Comparison of ENCODE assay signal across 29 cellular contexts in genomic region chr12:21676781-21677180, GRCh38. TPM values are rescaled to one million over a fixed set of nuclear protein-coding genes. Genes with fewer than 3 reads are reported as not detected.
DNase-seq lines count a peak whose midpoint lies in the region; ATAC-seq and TF ChIP-seq lines count a peak whose summit lies in the region.
"Had no signal": no experiment of that assay in that cellular context is flagged by ENCODE, and none has a peak within 500 bp of the region (broad histone marks: within the 10 kb centered on the region; RNA-seq: fewer than 3 reads in every experiment).

No MANE protein-coding gene starts in this region.

- ATAC-seq in CD4-positive, CD25-positive, alpha-beta regulatory T cell (ENCODE audit: low read depth in 2 of 2), result peak; percentile 69 to 70
- ATAC-seq in T-helper 17 cell, result peak; percentile 54
- peak; percentile 60 for ATAC-seq in lung (ENCODE audit: insufficient read depth, low FRiP score)
- ATAC-seq: body of pancreas; gastrocnemius medialis; right lobe of liver; stimulated activated effector memory CD8-positive, alpha-beta T cell treated with anti-CD3 and anti-CD28 coated beads, Interleukin-12 subunit alpha, Interleukin-12 subunit beta, amount 100 ng/mL, for 72 hours had no signal

- no peaks in the 10 kb centered on the region for H3F3A ChIP-seq in GM23248 (ENCODE audit: insufficient read depth)

- peak overlapping the region; percentile 81 to 89 (median 87) for H3K4me3 Mint-ChIP-seq in CD4-positive, CD25-positive, alpha-beta regulatory T cell
- peak overlapping the region; percentile 87 for H3K4me3 Mint-ChIP-seq in T-helper 17 cell
- H3K4me3 Mint-ChIP-seq: memory B cell; neural progenitor cell; stimulated activated effector memory CD8-positive, alpha-beta T cell treated with anti-CD3 and anti-CD28 coated beads, Interleukin-12 subunit alpha, Interleukin-12 subunit beta, amount 100 ng/mL, for 72 hours had no signal

- no peaks in the 10 kb centered on the region for H3K9me3 ChIP-seq in CD4-positive, CD25-positive, alpha-beta regulatory T cell (ENCODE audit: control insufficient read depth in 2 of 2, low read length in 2 of 2)
- H3K9me3 ChIP-seq in T-helper 17 cell (ENCODE audit: control insufficient read depth, low read length, poor library complexity, severe bottlenecking) (no peaks in the 10 kb centered on the region), lung (ENCODE audit: control insufficient read depth in 2 of 2, insufficient read depth in 1 of 2, low read length in 1 of 2) (no peaks in the 10 kb centered on the region), suprapubic skin (no peaks in the 10 kb centered on the region), GM23248 (ENCODE audit: low read depth) (no peaks in the 10 kb centered on the region)
- H3K9me3 ChIP-seq: adrenal gland, body of pancreas, gastrocnemius medialis, right lobe of liver, uterus had no signal

- H3K27ac Mint-ChIP-seq in CD4-positive, CD25-positive, alpha-beta regulatory T cell, result peak overlapping the region; percentile 92 to 97 (median 92)
- peak overlapping the region; percentile 93 for H3K27ac Mint-ChIP-seq in T-helper 17 cell
- H3K27ac Mint-ChIP-seq: memory B cell, neural progenitor cell had no signal

- no peak for TF ChIP-seq EP300 in suprapubic skin (IDR thresholded peaks at IDR 0.05)

- H3K9ac ChIP-seq in GM23248, result no peak overlapping the region
- H3K9ac ChIP-seq: neural progenitor cell had no signal

- H3K36me3 ChIP-seq in CD4-positive, CD25-positive, alpha-beta regulatory T cell (ENCODE audit: control insufficient read depth, insufficient read depth, low read length), result no peaks in the 10 kb centered on the region
- no peaks in the 10 kb centered on the region for H3K36me3 ChIP-seq in lung (ENCODE audit: control insufficient read depth in 2 of 2, insufficient read depth in 2 of 2, low read length in 2 of 2)
- no peaks in the 10 kb centered on the region for H3K36me3 ChIP-seq in suprapubic skin
- no peaks in the 10 kb centered on the region for H3K36me3 ChIP-seq in GM23248 (ENCODE audit: low read depth)
- H3K36me3 ChIP-seq: adrenal gland, gastrocnemius medialis, neural progenitor cell, right lobe of liver, uterus had no signal

- no peaks in the 10 kb centered on the region for H3K27me3 ChIP-seq in CD4-positive, CD25-positive, alpha-beta regulatory T cell (ENCODE audit: control insufficient read depth, insufficient read depth, low read length)
- H3K27me3 ChIP-seq in lung (ENCODE audit: control insufficient read depth, insufficient read depth) (no peaks in the 10 kb centered on the region), suprapubic skin (peaks cover 5% of the 10 kb centered on the region), GM23248 (replicated peaks; ENCODE audit: insufficient read depth) (peaks cover 20% of the 10 kb centered on the region)
- H3K27me3 ChIP-seq: adrenal gland, body of pancreas, gastrocnemius medialis, hepatocyte, neural progenitor cell, right lobe of liver, uterus had no signal

- DNase-seq in NCI-H510A treated with DMSO at 0.1 percent for 48 hours (lab: John Stamatoyannopoulos, UW) (peak; percentile 50), NCI-H510A (lab: John Stamatoyannopoulos, UW) (no peak), T-helper 17 cell (no peak), lung (ENCODE audit: low spot score) (no peak), suprapubic skin (ENCODE audit: low spot score in 2 of 2) (no peak), GM23248 (no peak), NCI-H1930 (lab: John Stamatoyannopoulos, UW) (no peak)
- peak in 2 of 3 donors; percentile 61 to 69 for DNase-seq in CD4-positive, CD25-positive, alpha-beta regulatory T cell
- DNase-seq: 8988T; activated CD8-positive, alpha-beta memory T cell treated with anti-CD3 and anti-CD28 coated beads for 24 hours; adrenal gland; body of pancreas; dorsolateral prefrontal cortex; gastrocnemius medialis; GDM1; H7; NCI-H1092 treated with DMSO at 0.1 percent for 48 hours; NCI-H187 treated with DMSO at 0.1 percent for 48 hours; NCI-H226; NCI-H748 treated with DMSO at 0.1 percent for 48 hours; right lobe of liver; stimulated activated CD4-positive, alpha-beta T cell treated with anti-CD3 and anti-CD28 coated beads, Interleukin-4, amount 100 ng/mL, for 24 hours; SW 1271; uterus had no signal

- H3K27me3 Mint-ChIP-seq in CD4-positive, CD25-positive, alpha-beta regulatory T cell, result peaks cover 3% of the 10 kb centered on the region
- H3K27me3 Mint-ChIP-seq in T-helper 17 cell, result no peaks in the 10 kb centered on the region

- in situ Hi-C loops in GM23248 (cut with MboI), result no loop called here

- H3K4me3 ChIP-seq in CD4-positive, CD25-positive, alpha-beta regulatory T cell (ENCODE audit: low read depth, low read length), result peak overlapping the region; percentile 71
- no peak overlapping the region for H3K4me3 ChIP-seq in lung
- no peak overlapping the region for H3K4me3 ChIP-seq in suprapubic skin
- no peak overlapping the region for H3K4me3 ChIP-seq in GM23248
- H3K4me3 ChIP-seq: adrenal gland, body of pancreas, dorsolateral prefrontal cortex, gastrocnemius medialis, hepatocyte, neural progenitor cell, right lobe of liver, uterus had no signal

- 64 to 78% methylated on average over 3 of the region's 3 CpGs for WGBS in lung, 2 donors
- WGBS in suprapubic skin, result 84% methylated on average over 3 of the region's 3 CpGs
- WGBS in GM23248 (ENCODE audit: low coverage in 1 of 2, low lambda C conversion rate in 2 of 2, missing lambda C conversion rate in 2 of 2), 2 experiments, result 78 to 83% methylated on average over 3 of the region's 3 CpGs

- H3K4me1 ChIP-seq in CD4-positive, CD25-positive, alpha-beta regulatory T cell (ENCODE audit: control insufficient read depth, insufficient read depth, low read length, poor library complexity, severe bottlenecking), result peaks cover 37% of the 10 kb centered on the region
- peaks cover 0 to 2% of the 10 kb centered on the region in 2 donors for H3K4me1 ChIP-seq in lung (ENCODE audit: control insufficient read depth in 2 of 2, insufficient read depth in 2 of 2, low read length in 2 of 2)
- peaks cover 11% of the 10 kb centered on the region for H3K4me1 ChIP-seq in suprapubic skin
- no peaks in the 10 kb centered on the region for H3K4me1 ChIP-seq in GM23248 (ENCODE audit: insufficient read depth)
- H3K4me1 ChIP-seq: adrenal gland, gastrocnemius medialis, neural progenitor cell, right lobe of liver, uterus had no signal

- no peak overlapping the region for H2AFZ ChIP-seq in GM23248
- H2AFZ ChIP-seq: hepatocyte, neural progenitor cell had no signal

- H3K36me3 Mint-ChIP-seq in CD4-positive, CD25-positive, alpha-beta regulatory T cell, result no peaks in the 10 kb centered on the region
- no peaks in the 10 kb centered on the region for H3K36me3 Mint-ChIP-seq in T-helper 17 cell (ENCODE audit: low read depth)
- H3K36me3 Mint-ChIP-seq: IgD-negative memory B cell; memory B cell; neural progenitor cell; stimulated activated effector memory CD8-positive, alpha-beta T cell treated with anti-CD3 and anti-CD28 coated beads, Interleukin-12 subunit alpha, Interleukin-12 subunit beta, amount 100 ng/mL, for 72 hours had no signal

- no peaks in the 10 kb centered on the region for H4K20me1 ChIP-seq in GM23248 (ENCODE audit: insufficient read depth)

- no peaks in the 10 kb centered on the region for H3K9me3 Mint-ChIP-seq in CD4-positive, CD25-positive, alpha-beta regulatory T cell
- H3K9me3 Mint-ChIP-seq: memory B cell; neural progenitor cell; stimulated activated effector memory CD8-positive, alpha-beta T cell treated with anti-CD3 and anti-CD28 coated beads, Interleukin-12 subunit alpha, Interleukin-12 subunit beta, amount 100 ng/mL, for 72 hours had no signal

- H3K4me2 ChIP-seq in GM23248 (ENCODE audit: unreplicated experiment), result no peak overlapping the region
- H3K4me2 ChIP-seq: hepatocyte, neural progenitor cell had no signal

- peaks cover 31 to 57% (median 49%) of the 10 kb centered on the region in 4 donors for H3K4me1 Mint-ChIP-seq in CD4-positive, CD25-positive, alpha-beta regulatory T cell
- H3K4me1 Mint-ChIP-seq in T-helper 17 cell, result peaks cover 45% of the 10 kb centered on the region
- H3K4me1 Mint-ChIP-seq: memory B cell, neural progenitor cell had no signal

- no peaks in the 10 kb centered on the region for H3K9me2 ChIP-seq in GM23248 (ENCODE audit: insufficient read depth)

- TF ChIP-seq POLR2A in suprapubic skin (IDR thresholded peaks at IDR 0.05), result no peak

- TF ChIP-seq CTCF in lung (IDR thresholded peaks at IDR 0.05; ENCODE audit: control extremely low read depth, extremely low read depth) (no peak), suprapubic skin (IDR thresholded peaks at IDR 0.05) (no peak)

- H3K27ac ChIP-seq in CD4-positive, CD25-positive, alpha-beta regulatory T cell (ENCODE audit: insufficient read depth, low read length, poor library complexity, severe bottlenecking), result peak overlapping the region; percentile 54
- no peak overlapping the region for H3K27ac ChIP-seq in lung (ENCODE audit: low read depth in 1 of 2, low read length in 1 of 2)
- H3K27ac ChIP-seq in suprapubic skin, result no peak overlapping the region
- no peak overlapping the region for H3K27ac ChIP-seq in GM23248
- H3K27ac ChIP-seq: adrenal gland, body of pancreas, dorsolateral prefrontal cortex, gastrocnemius medialis, hepatocyte, neural progenitor cell, right lobe of liver, uterus had no signal

- H3K79me2 ChIP-seq in GM23248 (ENCODE audit: insufficient read depth), result no peaks in the 10 kb centered on the region
- H3K79me2 ChIP-seq: hepatocyte had no signal

RNA-seq across cellular contexts. Expression of gene LDHB, which starts 19.1 kb away (rescaled TPM):
- 602 TPM for total RNA-seq in CD4-positive, CD25-positive, alpha-beta regulatory T cell
- polyA plus RNA-seq in CD4-positive, CD25-positive, alpha-beta regulatory T cell, result 1,000 to 10,000 TPM; 1,925 to 2,327 (median 2,062) TPM
- total RNA-seq in T-helper 17 cell, result 100 to 1,000 TPM; 767 to 787 TPM
- total RNA-seq in lung, result 100 to 1,000 TPM; 437 to 480 TPM
- polyA plus RNA-seq in lung, result 100 to 1,000 TPM; 370 to 551 TPM
- total RNA-seq in suprapubic skin, result 10 to 100 TPM; 49.9 to 79.9 (median 71.2) TPM
- 464 and 478 TPM in 2 replicates for total RNA-seq in GM23248 (2014; rRNA removed; shearing (Covaris generic))
- 497 and 508 TPM in 2 replicates for polyA plus RNA-seq in GM23248 (2016; fragmentation: Nextera tagmentation; extraction: Ambion mirVana)

Comparison
In these comparisons a context has a peak if more than half of its experiments do, and no peak if none do; other contexts are left out.
1. DNase-seq: peak in NCI-H510A treated with DMSO at 0.1 percent for 48 hours (single experiment) and CD4-positive, CD25-positive, alpha-beta regulatory T cell (2 of 3); none in NCI-H510A (single experiment), T-helper 17 cell (0 of 3), lung (single experiment), suprapubic skin (0 of 2), GM23248 (single experiment) and NCI-H1930 (0 of 2).
2. Peak in every context shown above with its lines, with median percentiles within 50 percentile points of each other: ATAC-seq.